Comparison of ENCODE assay signal across 8 cellular contexts in the genomic region with DNA sequence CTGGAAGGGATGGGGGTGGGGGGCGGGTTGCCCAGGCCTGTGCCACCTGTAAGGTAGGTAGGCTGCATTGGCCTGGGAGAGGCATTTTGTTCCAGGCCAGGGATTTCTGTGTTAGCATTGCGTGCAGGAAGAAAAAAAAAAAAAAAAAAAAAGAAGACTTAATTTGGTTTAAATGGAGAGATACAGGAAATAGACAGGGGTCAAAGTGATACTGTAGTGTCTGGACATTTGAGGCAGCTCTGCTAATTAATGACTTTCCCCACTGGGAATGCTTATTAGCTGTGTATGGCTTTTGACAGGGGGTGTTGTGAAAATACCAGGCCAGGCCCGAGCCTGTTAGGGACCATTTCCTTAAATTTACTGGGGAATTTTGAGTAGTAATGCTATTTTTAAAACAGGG. TPM values are rescaled to one million over a fixed set of nuclear protein-coding genes. Genes with fewer than 3 reads are reported as not detected.
DNase-seq lines count a peak whose midpoint lies in the region; FAIRE-seq and TF ChIP-seq lines count a peak whose summit lies in the region.

No MANE protein-coding gene starts in this region.

- H3K9me3 Mint-ChIP-seq in HFFc6, result no peaks in the 10 kb centered on the region

- H3K4me1 Mint-ChIP-seq in HFFc6 (ENCODE audit: low read depth), result peaks cover 53% of the 10 kb centered on the region

- peak overlapping the region; percentile 89 for H3K4me2 ChIP-seq in mammary epithelial cell (ENCODE audit: insufficient read depth, low read depth, low read length)

- H4K20me1 ChIP-seq in mammary epithelial cell (ENCODE audit: insufficient read depth, low read length), result peaks cover 3% of the 10 kb centered on the region

- H3K4me3 ChIP-seq in AG09309 (ENCODE audit: control insufficient read depth, low read depth, low read length) (peak overlapping the region; percentile 68), mammary epithelial cell (replicated peaks in 1 of 3; ENCODE audit: insufficient read depth in 1 of 3, low read depth in 2 of 3, low read length in 3 of 3) (peak overlapping the region; percentile 67 to 83 (median 72)), muscle layer of duodenum (ENCODE audit: low read depth in 1 of 2, low read length in 2 of 2) (peak overlapping the region; percentile 69 to 79)

- no TSS peak for BruUV-seq in mammary epithelial cell (replicated peaks; lab: Mats Ljungman, UMichigan)

- in situ Hi-C loops in mammary epithelial cell (cut with MboI; ENCODE audit: low sequenced_read_pairs in 2 of 2), result no loop called here

- H2AFZ ChIP-seq in mammary epithelial cell (ENCODE audit: low read depth, low read length), result peak overlapping the region; percentile 87

- intact Hi-C loops in mammary epithelial cell (cut with micrococcal nuclease), result loop anchor here (2.0 to 5.0 kb wide), 2 partner anchors 25 to 66 kb away; partner anchors contain the start of gene ZNF18

- FAIRE-seq in D721Med (lab: Jason Lieb, UNC), result no peak

- H3K27me3 ChIP-seq in mammary epithelial cell (ENCODE audit: insufficient read depth, low read length) (no peaks in the 10 kb centered on the region), muscle layer of duodenum (ENCODE audit: low read depth, low read length) (no peaks in the 10 kb centered on the region)

- H3K4me3 Mint-ChIP-seq in HFFc6, result peak overlapping the region; percentile 91

- H3K9ac ChIP-seq in mammary epithelial cell (ENCODE audit: insufficient read depth, low read length), result peak overlapping the region; percentile 71

- no peaks in the 10 kb centered on the region for H3K36me3 Mint-ChIP-seq in HFFc6 (ENCODE audit: low read depth)

- H3K27me3 Mint-ChIP-seq in HFFc6 (ENCODE audit: insufficient read depth), result no peaks in the 10 kb centered on the region; the same call in 1 of the 2 replicates

- DNase-seq in AG09309 (ENCODE audit: low read depth) (no peak), HFFc6 (no peak), mammary epithelial cell (no peak), NOMO-1 treated with dmso at 0.1 percent for 144 hours (lab: John Stamatoyannopoulos, UW; ENCODE audit: unreplicated experiment) (no peak), EL (no peak), NCI-H2081 treated with DMSO at 0.1 percent for 48 hours (lab: John Stamatoyannopoulos, UW) (no peak), D721Med (ENCODE audit: insufficient read length, low spot score) (no peak)

- WGBS in mammary epithelial cell (ENCODE audit: low coverage, missing lambda C conversion rate), result 0% methylated on average over 2 of the region's 3 CpGs

- peaks cover 2% of the 10 kb centered on the region for H3K36me3 ChIP-seq in mammary epithelial cell (ENCODE audit: insufficient read depth, low read length)
- no peaks in the 10 kb centered on the region for H3K36me3 ChIP-seq in muscle layer of duodenum (ENCODE audit: control insufficient read depth in 1 of 2, insufficient read depth in 2 of 2, low read length in 2 of 2)

- H3K27ac ChIP-seq in mammary epithelial cell (ENCODE audit: insufficient read depth, low read depth, low read length), result peak overlapping the region; percentile 64
- no peak overlapping the region for H3K27ac ChIP-seq in muscle layer of duodenum (ENCODE audit: low read length)

- TF ChIP-seq CTCF in AG09309 (IDR thresholded peaks at IDR 0.05; ENCODE audit: control insufficient read depth, insufficient read depth, low read depth, low read length, missing control alignments) (no peak), HFFc6 (IDR thresholded peaks at IDR 0.05) (no peak), mammary epithelial cell (conservative IDR thresholded peaks at IDR 0.05 in 1 of 2, IDR thresholded peaks at IDR 0.05 in 1 of 2; ENCODE audit: extremely low read depth in 1 of 2, insufficient read depth in 1 of 2, low read depth in 1 of 2, low read length in 2 of 2) (no peak), D721Med (IDR thresholded peaks at IDR 0.05; ENCODE audit: insufficient read depth, missing control alignments) (no peak)

- CTCF ChIA-PET in mammary epithelial cell (lab: Charles Lee; ENCODE audit: low non-redundant PET), result no interaction called here

- peak overlapping the region; percentile 69 for H3K27ac Mint-ChIP-seq in HFFc6

- dilution Hi-C loops in mammary epithelial cell (cut with HindIII; ENCODE audit: low sequenced_read_pairs), result no loop called here

- peaks cover 56% of the 10 kb centered on the region for H3K79me2 ChIP-seq in mammary epithelial cell (ENCODE audit: insufficient read depth, low read length)

- H3K9me3 ChIP-seq in mammary epithelial cell (replicated peaks; ENCODE audit: insufficient read depth, low read length) (no peaks in the 10 kb centered on the region), muscle layer of duodenum (ENCODE audit: control insufficient read depth in 1 of 2, low read length in 2 of 2) (no peaks in the 10 kb centered on the region)

- H3K4me1 ChIP-seq in mammary epithelial cell (ENCODE audit: insufficient read depth, low read length) (peaks cover 42% of the 10 kb centered on the region), muscle layer of duodenum (ENCODE audit: control insufficient read depth in 1 of 2, insufficient read depth in 2 of 2, low read length in 2 of 2) (peaks cover 5 to 20% of the 10 kb centered on the region in 2 donors)

RNA-seq across cellular contexts. Expression of gene MAP2K4, which starts 0.9 kb away (rescaled TPM):
- 10 to 100 TPM; 24.0 to 31.7 (median 26.9) TPM for total RNA-seq in HFFc6 (2021; fragmentation: NEBNext Ultra II Directional; extraction: Animal tissue kit (Norgen Biotek cat#: 25700))
- 10 to 100 TPM; 36.2 to 42.2 TPM for total RNA-seq in mammary epithelial cell
- 23.3 TPM for polyA plus RNA-seq in mammary epithelial cell
- 25.6 TPM for polyA minus RNA-seq in mammary epithelial cell

RNA-seq across cellular contexts. Expression of gene ZNF18, which starts 24.3 kb away (rescaled TPM):
- 1 to 10 TPM; 4.2 to 6.0 (median 4.6) TPM for total RNA-seq in HFFc6 (2021; fragmentation: NEBNext Ultra II Directional; extraction: Animal tissue kit (Norgen Biotek cat#: 25700))
- 1 to 10 TPM; 7.4 to 9.7 TPM for total RNA-seq in mammary epithelial cell
- 3.8 TPM for polyA plus RNA-seq in mammary epithelial cell
- polyA minus RNA-seq in mammary epithelial cell, result 18.9 TPM
